In genomic region chr11:64165842-64166635, GRCh38 we compare ENCODE assay signal across 7 cellular contexts.
DNase-seq lines count a peak whose midpoint lies in the region; ATAC-seq and TF ChIP-seq lines count a peak whose summit lies in the region.

Gene MACROD1 (minus strand): TSS chr11:64166113. CDS start chr11:64165994, 119 bp downstream.

- H3K4me3 ChIP-seq in WI38 (ENCODE audit: low read depth, low read length) = peak within 1 kb of the TSS; percentile 68
- H3K4me3 ChIP-seq in cardiac fibroblast (replicated peaks in 1 of 2; ENCODE audit: low read depth in 2 of 2, low read length in 2 of 2) = peak within 1 kb of the TSS; percentile 64 to 65

- TF ChIP-seq CTCF in WI38 (IDR thresholded peaks at IDR 0.05; ENCODE audit: low read depth, low read length) = no peak
- no peak for TF ChIP-seq CTCF in cardiac fibroblast (IDR thresholded peaks at IDR 0.05; ENCODE audit: low read depth, low read length)

- DNase-seq in NCI-H2171 (lab: John Stamatoyannopoulos, UW) (peak; percentile 84), cardiac fibroblast (ENCODE audit: low read depth in 2 of 2) (peak; percentile 78 to 85), inferior parietal cortex (ENCODE audit: extremely low spot score) (peak; percentile 69)
- DNase-seq in stimulated activated CD4-positive, alpha-beta T cell treated with anti-CD3 and anti-CD28 coated beads, Interleukin-12 subunit alpha, Interleukin-12 subunit beta, amount 100 ng/mL, for 24 hours (ENCODE audit: low read depth in 2 of 2) = peak; percentile 80 to 84

- ATAC-seq in GM18511 (IDR thresholded peaks at IDR 0.05; ENCODE audit: unreplicated experiment) (peak; percentile 86), HG03064 (IDR thresholded peaks at IDR 0.05; ENCODE audit: low read depth, unreplicated experiment) (peak; percentile 70)

Comparison
In these comparisons a context has a peak if more than half of its experiments do, and no peak if none do; other contexts are left out.
1. Peak in every context shown above with its lines: DNase-seq, ATAC-seq and H3K4me3 ChIP-seq.